ENCODE assay signal across 18 cellular contexts in the genomic region with DNA sequence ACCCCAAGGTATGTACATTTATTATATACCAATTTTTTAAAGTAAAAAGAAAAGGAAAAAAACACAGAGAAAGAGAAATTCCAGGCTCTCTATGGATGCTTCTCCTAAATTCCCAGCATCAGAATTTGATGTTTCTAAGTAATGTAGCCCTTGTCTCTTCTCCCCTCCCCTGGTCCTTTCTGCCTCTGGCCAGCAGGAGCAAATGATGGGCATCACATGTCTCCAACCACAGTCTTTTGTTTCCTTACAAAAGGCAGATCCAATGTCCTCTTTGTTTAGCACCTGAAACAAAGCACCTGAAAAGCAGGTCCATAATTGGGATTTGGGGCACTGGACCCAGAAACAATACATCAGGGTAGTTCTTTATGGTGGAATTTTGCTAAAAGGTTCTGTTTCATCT. TPM values are rescaled to one million over a fixed set of nuclear protein-coding genes. Genes with fewer than 3 reads are reported as not detected.
DNase-seq lines count a peak whose midpoint lies in the region; ATAC-seq and TF ChIP-seq lines count a peak whose summit lies in the region.
"Had no signal": no experiment of that assay in that cellular context is flagged by ENCODE, and none has a peak within 500 bp of the region (broad histone marks: within the 10 kb centered on the region; RNA-seq: fewer than 3 reads in every experiment).

No MANE protein-coding gene starts in this region.

- POLR2A ChIA-PET in WTC11 (lab: Charles Lee), result no interaction called here

- H3K27me3 ChIP-seq in Karpas-422 (ENCODE audit: low read length) (no peaks in the 10 kb centered on the region), left lung (no peaks in the 10 kb centered on the region)
- H3K27me3 ChIP-seq: SJCRH30 had no signal

- H3K9ac ChIP-seq in Karpas-422 (ENCODE audit: low read length), result peak overlapping the region; percentile 75

- no peaks in the 10 kb centered on the region for H3K9me3 ChIP-seq in Karpas-422 (ENCODE audit: low read length)
- no peaks in the 10 kb centered on the region for H3K9me3 ChIP-seq in left lung
- H3K9me3 ChIP-seq: Caco-2, SJCRH30 had no signal

- H3K27ac Mint-ChIP-seq in WTC11, result no peak overlapping the region

- no peaks in the 10 kb centered on the region for H4K20me1 ChIP-seq in Karpas-422 (ENCODE audit: insufficient read depth, low read depth, low read length)

- CTCF ChIA-PET in WTC11 (lab: Charles Lee), result no interaction called here

- no peaks in the 10 kb centered on the region for H3K79me2 ChIP-seq in Karpas-422 (ENCODE audit: low read length)

- H3K9me2 ChIP-seq in Karpas-422 (replicated peaks; ENCODE audit: insufficient read depth, low read length), result no peaks in the 10 kb centered on the region

- H3K36me3 Mint-ChIP-seq in WTC11, result no peaks in the 10 kb centered on the region

- no peaks in the 10 kb centered on the region for H3K36me3 ChIP-seq in Karpas-422 (ENCODE audit: insufficient read depth, low read length)
- no peaks in the 10 kb centered on the region for H3K36me3 ChIP-seq in left lung

- H3K9me3 Mint-ChIP-seq in WTC11, result peaks cover 12% of the 10 kb centered on the region

- no peaks in the 10 kb centered on the region for H3K27me3 Mint-ChIP-seq in WTC11 (ENCODE audit: low read depth)

- H3K27ac ChIP-seq in Karpas-422 (ENCODE audit: low read length) (peak overlapping the region; percentile 99), left lung (no peak overlapping the region)
- H3K27ac ChIP-seq: RWPE1, SJCRH30 had no signal

- peaks cover 88% of the 10 kb centered on the region for H3K4me1 ChIP-seq in Karpas-422 (ENCODE audit: low read length)
- no peaks in the 10 kb centered on the region for H3K4me1 ChIP-seq in left lung
- H3K4me1 ChIP-seq: Caco-2 had no signal

- no peak overlapping the region for H3K4me3 Mint-ChIP-seq in WTC11

- no peak for TF ChIP-seq CTCF in WTC11 (IDR thresholded peaks at IDR 0.05)
- TF ChIP-seq CTCF in left lung (IDR thresholded peaks at IDR 0.05), result no peak

- DNase-seq in COR-L47 (lab: John Stamatoyannopoulos, UW) (peak; percentile 48), Karpas-422 (peak; percentile 79), WTC11 (ENCODE audit: low spot score) (no peak), iPS-NIHi11 (ENCODE audit: low spot score) (peak; percentile 46), dedifferentiated amniotic fluid mesenchymal stem cell (ENCODE audit: extremely low spot score) (no peak), left lung (no peak)
- no peak for DNase-seq in activated naive CD4-positive, alpha-beta T cell treated with anti-CD3 and anti-CD28 coated beads, Interleukin-2, amount 50 U/mL, for 16 hours
- DNase-seq: Caco-2, EL, Kasumi-1, MM.1S, NCI-H1092 treated with DMSO at 0.1 percent for 48 hours, NCI-H187 treated with DMSO at 0.1 percent for 48 hours, NCI-H510A treated with DMSO at 0.1 percent for 48 hours, PC-3, SJCRH30 had no signal

- H3K4me3 ChIP-seq in Karpas-422 (ENCODE audit: low read length), result peak overlapping the region; percentile 4; the same call in 1 of the 2 replicates
- no peak overlapping the region for H3K4me3 ChIP-seq in left lung
- H3K4me3 ChIP-seq: SJCRH30 had no signal

- H2AFZ ChIP-seq in Karpas-422 (ENCODE audit: low read length), result no peak overlapping the region

- ATAC-seq in WTC11 (peak; percentile 66), left lung (no peak), HG02763 (IDR thresholded peaks at IDR 0.05; ENCODE audit: unreplicated experiment) (no peak)
- ATAC-seq: PC-3 had no signal

- H3K4me2 ChIP-seq in Karpas-422 (ENCODE audit: low read depth, low read length, poor library complexity, severe bottlenecking), result peak overlapping the region; percentile 67

- H3K4me1 Mint-ChIP-seq in WTC11, result peaks cover 18% of the 10 kb centered on the region

- intact Hi-C loops in left lung (cut with DNase I), result no loop called here

TF ChIP-seq in WTC11, 78 proteins besides CTCF, POLR2A, EP300 and RAD21:
- TF ChIP-seq SP1 (CRISPR knock-in tag; conservative IDR thresholded peaks at IDR 0.05) (no peak), TEAD1 (CRISPR knock-in tag; IDR thresholded peaks at IDR 0.05) (no peak)

RNA-seq across cellular contexts. Expression of a gene that starts 50.4 kb away (rescaled TPM):
- total RNA-seq in Karpas-422 (2014; rRNA removed; shearing (Covaris generic); ENCODE audit: low replicate concordance), result 76.8 and 103 TPM in 2 replicates
- total RNA-seq in WTC11 (2021) (31.8 to 40.0 TPM (median 33.1 TPM) in 3 replicates), left lung (10 to 100 TPM; 41.0 to 52.0 TPM)

Comparison
In these comparisons a context has a peak if more than half of its experiments do, and no peak if none do; other contexts are left out.
1. DNase-seq: peak in COR-L47 (single experiment), Karpas-422 (single experiment) and iPS-NIHi11 (single experiment); none in WTC11 (single experiment), dedifferentiated amniotic fluid mesenchymal stem cell (single experiment), left lung (0 of 2) and activated naive CD4-positive, alpha-beta T cell treated with anti-CD3 and anti-CD28 coated beads, Interleukin-2, amount 50 U/mL, for 16 hours (single experiment).